In the genomic region with DNA sequence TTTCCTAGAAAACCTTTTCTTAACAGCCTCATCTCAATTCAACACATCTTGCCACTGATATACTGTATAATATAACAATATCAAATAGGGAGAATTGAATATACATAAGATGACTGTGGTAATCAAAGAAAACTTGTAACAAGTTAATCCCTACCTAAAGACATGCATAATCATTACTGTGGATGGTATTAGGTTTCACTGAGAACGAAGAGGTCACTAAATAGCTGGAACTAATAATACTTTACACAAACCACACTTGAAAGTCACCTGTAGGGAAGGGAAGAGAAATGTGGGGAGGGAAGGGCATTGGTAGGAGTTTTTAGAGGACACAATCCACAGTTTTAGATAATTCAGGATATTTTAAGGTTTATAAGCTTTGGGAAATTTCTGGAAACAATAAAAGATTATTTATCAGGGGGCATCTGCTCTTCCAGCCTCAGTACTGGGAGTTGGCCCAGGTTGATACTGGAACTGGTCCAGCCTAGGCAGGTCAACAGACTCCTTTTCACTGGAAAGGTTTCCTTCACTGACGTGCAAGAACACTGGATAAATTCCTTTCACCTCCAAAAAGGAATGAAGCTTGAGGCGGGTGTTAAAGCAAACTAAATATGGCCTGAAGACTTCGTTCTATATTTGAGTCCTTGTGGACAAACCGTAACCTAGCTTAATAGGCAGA, we compare ENCODE assay signal across 17 cellular contexts. TPM values are rescaled to one million over a fixed set of nuclear protein-coding genes. Genes with fewer than 3 reads are reported as not detected.
DNase-seq lines count a peak whose midpoint lies in the region; ATAC-seq and TF ChIP-seq lines count a peak whose summit lies in the region.
"Had no signal": no experiment of that assay in that cellular context is flagged by ENCODE, and none has a peak within 500 bp of the region (broad histone marks: within the 10 kb centered on the region; RNA-seq: fewer than 3 reads in every experiment).

No MANE protein-coding gene starts in this region.

- DNase-seq in NCI-H524 (lab: John Stamatoyannopoulos, UW) (peak; percentile 17 to 54), NCI-H524 treated with DMSO at 0.1 percent for 48 hours (lab: John Stamatoyannopoulos, UW) (no peak), G401 (ENCODE audit: low spot score) (peak; percentile 82), body of pancreas (peak; percentile 17 to 63 (median 30)), nephron progenitor cell (no peak), UCSD-AML1 (lab: John Stamatoyannopoulos, UW; ENCODE audit: unreplicated experiment) (no peak)
- DNase-seq in activated T-cell treated with anti-CD3 and anti-CD28 coated beads, Interleukin-2, amount 50 U/mL, for 72 hours, result no peak
- no peak for DNase-seq in activated CD4-positive, alpha-beta T cell treated with anti-CD3 and anti-CD28 coated beads, Interleukin-2, amount 50 U/mL, for 48 hours
- DNase-seq: DMS153, HCEC 1CT, KG1, NCI-H1436, NCI-H2081, NCI-H345, NCI-H748 treated with DMSO at 0.1 percent for 48 hours, Peyer's patch had no signal

- H3K9me3 Mint-ChIP-seq in nephron progenitor cell, result no peaks in the 10 kb centered on the region
- no peaks in the 10 kb centered on the region for H3K9me3 Mint-ChIP-seq in activated T-cell treated with anti-CD3 and anti-CD28 coated beads, Interleukin-2, amount 50 U/mL, for 72 hours

- no peak overlapping the region for H3K4me3 Mint-ChIP-seq in nephron progenitor cell
- H3K4me3 Mint-ChIP-seq in activated T-cell treated with anti-CD3 and anti-CD28 coated beads, Interleukin-2, amount 50 U/mL, for 72 hours, result no peak overlapping the region

- peak overlapping the region; percentile 20 for H3K27ac Mint-ChIP-seq in nephron progenitor cell
- H3K27ac Mint-ChIP-seq in activated T-cell treated with anti-CD3 and anti-CD28 coated beads, Interleukin-2, amount 50 U/mL, for 72 hours, result no peak overlapping the region

- H3K4me1 Mint-ChIP-seq in nephron progenitor cell, result peaks cover 15% of the 10 kb centered on the region
- peaks cover 22% of the 10 kb centered on the region for H3K4me1 Mint-ChIP-seq in activated T-cell treated with anti-CD3 and anti-CD28 coated beads, Interleukin-2, amount 50 U/mL, for 72 hours (ENCODE audit: low read depth)

- no peaks in the 10 kb centered on the region for H3K36me3 Mint-ChIP-seq in nephron progenitor cell (ENCODE audit: low read depth)
- H3K36me3 Mint-ChIP-seq in activated T-cell treated with anti-CD3 and anti-CD28 coated beads, Interleukin-2, amount 50 U/mL, for 72 hours (ENCODE audit: insufficient read depth in 2 of 2), result no peaks in the 10 kb centered on the region

- no peaks in the 10 kb centered on the region for H3K36me3 ChIP-seq in body of pancreas (replicated peaks in 1 of 2; ENCODE audit: insufficient read depth in 1 of 2, low read depth in 2 of 2)
- H3K36me3 ChIP-seq: Peyer's patch had no signal

- H3K27me3 Mint-ChIP-seq in nephron progenitor cell (ENCODE audit: low read depth, poor library complexity), result no peaks in the 10 kb centered on the region
- H3K27me3 Mint-ChIP-seq in activated T-cell treated with anti-CD3 and anti-CD28 coated beads, Interleukin-2, amount 50 U/mL, for 72 hours (ENCODE audit: low read depth), result no peaks in the 10 kb centered on the region

- TF ChIP-seq CTCF in body of pancreas (IDR thresholded peaks at IDR 0.05) (no peak), nephron progenitor cell (IDR thresholded peaks at IDR 0.05) (no peak)

- WGBS in body of pancreas, 2 donors, result 61 to 64% methylated on average over 5 of the region's 5 CpGs

- no peak for ATAC-seq in body of pancreas
- no peak for ATAC-seq in activated T-cell treated with anti-CD3 and anti-CD28 coated beads, Interleukin-2, amount 50 U/mL, for 72 hours (replicated peaks in 1 of 2)
- ATAC-seq: Right ventricle myocardium inferior had no signal

- no peak overlapping the region for H3K27ac ChIP-seq in body of pancreas
- H3K27ac ChIP-seq: Peyer's patch had no signal

- intact Hi-C loops in body of pancreas (cut with DNase I), result no loop called here

- peaks cover 18% of the 10 kb centered on the region for H3K4me1 ChIP-seq in body of pancreas
- H3K4me1 ChIP-seq: Peyer's patch had no signal

- H3K9me3 ChIP-seq in body of pancreas, result no peaks in the 10 kb centered on the region
- H3K9me3 ChIP-seq: Peyer's patch had no signal

- in situ Hi-C loops in G401 (cut with HindIII; ENCODE audit: low sequenced_read_pairs), result no loop called here

- no peaks in the 10 kb centered on the region for H3K27me3 ChIP-seq in body of pancreas
- H3K27me3 ChIP-seq: Peyer's patch had no signal

- H3K4me3 ChIP-seq in body of pancreas, result no peak overlapping the region
- H3K4me3 ChIP-seq: Peyer's patch had no signal

- no peak for TF ChIP-seq POLR2A in body of pancreas (IDR thresholded peaks at IDR 0.05)

RNA-seq across cellular contexts. Expression of gene MAP7, which starts 44.0 kb away (rescaled TPM):
- not detected in 2 replicates for total RNA-seq in G401 (2014; rRNA removed; shearing (Covaris generic))
- 10 to 100 TPM; 19.7 to 28.7 TPM for total RNA-seq in body of pancreas
- 1 to 10 TPM; 1.3 to 1.4 TPM for total RNA-seq in activated T-cell treated with anti-CD3 and anti-CD28 coated beads, Interleukin-2, amount 50 U/mL, for 72 hours

Comparison
In these comparisons a context has a peak if more than half of its experiments do, and no peak if none do; other contexts are left out.
1. DNase-seq: peak in NCI-H524 (2 of 2), G401 (single experiment) and body of pancreas (4 of 4); none in NCI-H524 treated with DMSO at 0.1 percent for 48 hours (single experiment), nephron progenitor cell (single experiment), activated T-cell treated with anti-CD3 and anti-CD28 coated beads, Interleukin-2, amount 50 U/mL, for 72 hours (0 of 2), activated CD4-positive, alpha-beta T cell treated with anti-CD3 and anti-CD28 coated beads, Interleukin-2, amount 50 U/mL, for 48 hours (0 of 2) and UCSD-AML1 (single experiment).
2. RNA of gene MAP7, which starts 44.0 kb away (total RNA-seq): 19.7 to 28.7 TPM in body of pancreas; 1.3 to 1.4 TPM in activated T-cell treated with anti-CD3 and anti-CD28 coated beads, Interleukin-2, amount 50 U/mL, for 72 hours and not detected in G401; every median in the first group is over 4 times any median in the second.